Comparison of ENCODE assay signal across 17 cellular contexts in genomic region chr1:107358611-107359342, GRCh38.
A peak's percentile ranks its signal among the peaks of the same experiment; 100 is the strongest.
DNase-seq lines count a peak whose midpoint lies in the region; ATAC-seq, FAIRE-seq and TF ChIP-seq lines count a peak whose summit lies in the region.
"Had no signal": no experiment of that assay in that cellular context is flagged by ENCODE, and none has a peak within 500 bp of the region (broad histone marks: within the 10 kb centered on the region; RNA-seq: fewer than 3 reads in every experiment).

No MANE protein-coding gene starts in this region.

- H3K27me3 ChIP-seq in trophoblast cell (ENCODE audit: insufficient read depth, low read length): no peaks in the 10 kb centered on the region
- H3K27me3 ChIP-seq in CD4-positive, alpha-beta T cell (ENCODE audit: control insufficient read depth, insufficient read depth, low read length): no peaks in the 10 kb centered on the region
- H3K27me3 ChIP-seq: suprapubic skin had no signal

- WGBS in trophoblast cell (ENCODE audit: extremely low coverage, insufficient coverage, insufficient read length): no CpG with 5 or more reads among the region's 5 CpGs

- no peaks in the 10 kb centered on the region for H3K79me1 ChIP-seq in trophoblast cell (ENCODE audit: low read length)

- POLR2A ChIA-PET in CD4-positive, alpha-beta T cell (lab: Charles Lee): no interaction called here

- H4K91ac ChIP-seq in trophoblast cell (ENCODE audit: low read depth, low read length): no peak overlapping the region

- no peaks in the 10 kb centered on the region for H3K36me3 ChIP-seq in trophoblast cell (ENCODE audit: control insufficient read depth in 1 of 2, insufficient read depth in 2 of 2, low read length in 2 of 2)
- H3K36me3 ChIP-seq: prostate gland, suprapubic skin had no signal

- no peak overlapping the region for H3K18ac ChIP-seq in trophoblast cell (ENCODE audit: low read length)

- H3K36me3 Mint-ChIP-seq in CD4-positive, alpha-beta T cell (ENCODE audit: low read depth): no peaks in the 10 kb centered on the region
- H3K36me3 Mint-ChIP-seq: activated naive CD8-positive, alpha-beta T cell treated with anti-CD3 and anti-CD28 coated beads for 36 hours; T-cell had no signal

- no peak overlapping the region for H2AFZ ChIP-seq in trophoblast cell (ENCODE audit: insufficient read depth, low read length, poor library complexity)

- no peak overlapping the region for H3K4ac ChIP-seq in trophoblast cell (ENCODE audit: low read depth, low read length)

- no peak overlapping the region for H4K12ac ChIP-seq in trophoblast cell (ENCODE audit: low read depth, low read length)

- no peak overlapping the region for H3K4me3 ChIP-seq in trophoblast cell (ENCODE audit: low read depth, low read length)
- H3K4me3 ChIP-seq: prostate gland, suprapubic skin had no signal

- no peak overlapping the region for H2BK12ac ChIP-seq in trophoblast cell (ENCODE audit: low read length)

- no peak overlapping the region for H3K4me2 ChIP-seq in trophoblast cell (ENCODE audit: low read length)

- no peaks in the 10 kb centered on the region for H3K79me2 ChIP-seq in trophoblast cell (ENCODE audit: control insufficient read depth, insufficient read depth, low read length, poor library complexity)

- FAIRE-seq in D721Med (lab: Jason Lieb, UNC): peak; percentile 75
- FAIRE-seq: endothelial cell of umbilical vein, islet of Langerhans had no signal

- H2BK5ac ChIP-seq in trophoblast cell (ENCODE audit: low read depth, low read length, poor library complexity): no peak overlapping the region

- H3K14ac ChIP-seq in trophoblast cell (ENCODE audit: low read length): no peak overlapping the region

- TF ChIP-seq CTCF in D721Med (IDR thresholded peaks at IDR 0.05; ENCODE audit: insufficient read depth, missing control alignments): no peak
- TF ChIP-seq CTCF in CD4-positive, alpha-beta T cell (IDR thresholded peaks at IDR 0.05): no peak

- no peak overlapping the region for H3K27ac Mint-ChIP-seq in CD4-positive, alpha-beta T cell
- H3K27ac Mint-ChIP-seq: activated naive CD8-positive, alpha-beta T cell treated with anti-CD3 and anti-CD28 coated beads for 36 hours; T-cell had no signal

- H3K4me1 ChIP-seq in trophoblast cell (ENCODE audit: control insufficient read depth in 1 of 2, insufficient read depth in 2 of 2, low read length in 2 of 2): no peaks in the 10 kb centered on the region
- H3K4me1 ChIP-seq: prostate gland, suprapubic skin had no signal

- peak; percentile 28 for ATAC-seq in HG02885 (IDR thresholded peaks at IDR 0.05; ENCODE audit: poor library complexity, unreplicated experiment)
- no peak for ATAC-seq in HG03108 (IDR thresholded peaks at IDR 0.05; ENCODE audit: unreplicated experiment)
- no peak for ATAC-seq in CD4-positive, alpha-beta T cell (ENCODE audit: poor library complexity)
- ATAC-seq: T-cell had no signal

- H3K9me3 Mint-ChIP-seq in CD4-positive, alpha-beta T cell: no peaks in the 10 kb centered on the region
- H3K9me3 Mint-ChIP-seq: activated naive CD8-positive, alpha-beta T cell treated with anti-CD3 and anti-CD28 coated beads for 36 hours; T-cell had no signal

- CTCF ChIA-PET in CD4-positive, alpha-beta T cell (lab: Charles Lee): no interaction called here

- DNase-seq in D721Med (ENCODE audit: insufficient read length, low spot score) (no peak), NCI-H82 (lab: John Stamatoyannopoulos, UW) (peak; percentile 69), kidney tubule cell (ENCODE audit: low spot score) (peak; percentile 2), NCI-H1436 (lab: John Stamatoyannopoulos, UW) (no peak), trophoblast cell (no peak)
- DNase-seq in CD4-positive, alpha-beta T cell: no peak
- DNase-seq: activated CD4-positive, CD25-positive, alpha-beta regulatory T cell treated with anti-CD3 and anti-CD28 coated beads, Interleukin-2, amount 50 U/mL, for 72 hours; activated naive CD8-positive, alpha-beta T cell treated with anti-CD3 and anti-CD28 coated beads for 36 hours; cerebellar nuclear complex; NCI-H345; T-cell had no signal

- H3K9ac ChIP-seq in trophoblast cell (ENCODE audit: low read length): no peak overlapping the region

- no peaks in the 10 kb centered on the region for H3K27me3 Mint-ChIP-seq in CD4-positive, alpha-beta T cell
- H3K27me3 Mint-ChIP-seq: activated naive CD8-positive, alpha-beta T cell treated with anti-CD3 and anti-CD28 coated beads for 36 hours; T-cell had no signal

- H3K27ac ChIP-seq in trophoblast cell (ENCODE audit: low read depth, low read length): no peak overlapping the region
- no peak overlapping the region for H3K27ac ChIP-seq in CD4-positive, alpha-beta T cell (ENCODE audit: low read depth, low read length)
- H3K27ac ChIP-seq: prostate gland, suprapubic skin had no signal

- H3K9me3 ChIP-seq in trophoblast cell (ENCODE audit: insufficient read depth, low read depth, low read length): no peaks in the 10 kb centered on the region
- H3K9me3 ChIP-seq in CD4-positive, alpha-beta T cell (ENCODE audit: control insufficient read depth, low read length): no peaks in the 10 kb centered on the region
- H3K9me3 ChIP-seq: prostate gland, suprapubic skin had no signal

- no peak overlapping the region for H2AK5ac ChIP-seq in trophoblast cell (ENCODE audit: low read length)

- no peak overlapping the region for H3K4me3 Mint-ChIP-seq in CD4-positive, alpha-beta T cell
- H3K4me3 Mint-ChIP-seq: activated naive CD8-positive, alpha-beta T cell treated with anti-CD3 and anti-CD28 coated beads for 36 hours; T-cell had no signal

- H3K23ac ChIP-seq in trophoblast cell (ENCODE audit: low read length): no peak overlapping the region

- no peaks in the 10 kb centered on the region for H3K4me1 Mint-ChIP-seq in CD4-positive, alpha-beta T cell (ENCODE audit: low read depth)
- H3K4me1 Mint-ChIP-seq: activated naive CD8-positive, alpha-beta T cell treated with anti-CD3 and anti-CD28 coated beads for 36 hours; T-cell had no signal

- intact Hi-C loops in CD4-positive, alpha-beta T cell (cut with DNase I, micrococcal nuclease): no loop called here

- no peak overlapping the region for H2BK120ac ChIP-seq in trophoblast cell (ENCODE audit: insufficient read depth, low read length, poor library complexity)

- no peak overlapping the region for H4K8ac ChIP-seq in trophoblast cell (ENCODE audit: low read depth, low read length)

Comparison
In these comparisons a context has a peak if more than half of its experiments do, and no peak if none do; other contexts are left out.
1. DNase-seq: peak in NCI-H82 (single experiment) and kidney tubule cell (single experiment); none in D721Med (single experiment), NCI-H1436 (single experiment), trophoblast cell (0 of 2) and CD4-positive, alpha-beta T cell (0 of 10).